In genomic region chr19:54947381-54947780, GRCh38 we compare ENCODE assay signal across 19 cellular contexts. TPM values are rescaled to one million over a fixed set of nuclear protein-coding genes. Genes with fewer than 3 reads are reported as not detected.
DNase-seq lines count a peak whose midpoint lies in the region; ATAC-seq and TF ChIP-seq lines count a peak whose summit lies in the region.
"Had no signal": no experiment of that assay in that cellular context is flagged by ENCODE, and none has a peak within 500 bp of the region (broad histone marks: within the 10 kb centered on the region; RNA-seq: fewer than 3 reads in every experiment).

Gene NLRP7, minus strand, starts transcription at chr19:54947530.

- H2BK5ac ChIP-seq in H9 (ENCODE audit: insufficient read length, low read length) (no peak within 1 kb of the TSS), trophoblast cell (ENCODE audit: low read depth, low read length, poor library complexity) (no peak within 1 kb of the TSS)

- H4K91ac ChIP-seq in H9 (ENCODE audit: insufficient read length, low read depth, low read length) (no peak within 1 kb of the TSS), trophoblast cell (ENCODE audit: low read depth, low read length) (peak within 1 kb of the TSS; percentile 58)

- H3K4me2 ChIP-seq in H9 (ENCODE audit: insufficient read depth, insufficient read length, low read length) (no peak within 1 kb of the TSS), trophoblast cell (ENCODE audit: low read length) (no peak within 1 kb of the TSS)

- H3K4me3 ChIP-seq in trophoblast cell (ENCODE audit: low read depth, low read length) (no peak within 1 kb of the TSS), foreskin fibroblast (ENCODE audit: low read depth in 1 of 2, low read length in 2 of 2) (no peak within 1 kb of the TSS)
- H3K4me3 ChIP-seq: K562 had no signal

- H2BK12ac ChIP-seq in H9 (ENCODE audit: insufficient read length, low read depth, low read length) (no peak within 1 kb of the TSS), trophoblast cell (ENCODE audit: low read length) (peak within 1 kb of the TSS; percentile 91)

- no peak within 1 kb of the TSS for H2BK120ac ChIP-seq in H9 (ENCODE audit: low read depth, low read length, poor library complexity, severe bottlenecking)
- H2BK120ac ChIP-seq in trophoblast cell (ENCODE audit: insufficient read depth, low read length, poor library complexity) = peak within 1 kb of the TSS; percentile 93

- ATAC-seq in activated B cell treated with CpG ODN at 0.5 μM for 24 hours (ENCODE audit: low read depth) = no peak
- ATAC-seq: HCT116, K562 had no signal

- peaks cover 0 to 84% of the 10 kb centered on the region in 2 experiments; a peak in 2 of 5 replicates for H3K9me3 Mint-ChIP-seq in H9
- H3K9me3 Mint-ChIP-seq in activated B cell treated with CpG ODN at 0.5 μM for 24 hours = no peaks in the 10 kb centered on the region

- no peaks in the 10 kb centered on the region for H3K27me3 Mint-ChIP-seq in H9 (ENCODE audit: low read depth)
- H3K27me3 Mint-ChIP-seq in activated B cell treated with CpG ODN at 0.5 μM for 24 hours = no peaks in the 10 kb centered on the region
- H3K27me3 Mint-ChIP-seq: CD4-positive, CD25-positive, alpha-beta regulatory T cell had no signal

- no peak within 1 kb of the TSS for H3K56ac ChIP-seq in H9 (ENCODE audit: insufficient read length, low read depth, low read length)

- H3K9ac ChIP-seq in H9 (ENCODE audit: extremely low read depth, insufficient read length, low read length) (peak within 1 kb of the TSS; percentile 33), trophoblast cell (ENCODE audit: low read length) (no peak within 1 kb of the TSS)

- H3K79me2 ChIP-seq in H9 (ENCODE audit: insufficient read depth, low read length) (no peaks in the 10 kb centered on the region), trophoblast cell (ENCODE audit: control insufficient read depth, insufficient read depth, low read length, poor library complexity) (no peaks in the 10 kb centered on the region)

- POLR2A ChIA-PET in activated B cell treated with CpG ODN at 0.5 μM for 24 hours (lab: Charles Lee) = interaction anchor here (0.5 kb wide), 1 partner anchor 12 kb away, joined by 3 read pairs; no protein-coding TSS in a partner anchor

- H3K4me3 Mint-ChIP-seq in H9 (no peak within 1 kb of the TSS), activated B cell treated with CpG ODN at 0.5 μM for 24 hours (no peak within 1 kb of the TSS)
- H3K4me3 Mint-ChIP-seq: CD4-positive, CD25-positive, alpha-beta regulatory T cell; CD8-positive, alpha-beta memory T cell; HFFc6 had no signal

- intact Hi-C loops in activated B cell treated with CpG ODN at 0.5 μM for 24 hours (cut with micrococcal nuclease) = no loop called here

- H3K27ac Mint-ChIP-seq in H9 = no peak within 1 kb of the TSS
- peak within 1 kb of the TSS; percentile 59 for H3K27ac Mint-ChIP-seq in activated B cell treated with CpG ODN at 0.5 μM for 24 hours
- H3K27ac Mint-ChIP-seq: CD4-positive, CD25-positive, alpha-beta regulatory T cell; HFFc6 had no signal

- H2AFZ ChIP-seq in H9 (ENCODE audit: low read length) (no peak within 1 kb of the TSS), trophoblast cell (ENCODE audit: insufficient read depth, low read length, poor library complexity) (no peak within 1 kb of the TSS)

- H3K23ac ChIP-seq in H9 (ENCODE audit: insufficient read length, low read depth, low read length) = no peak within 1 kb of the TSS
- H3K23ac ChIP-seq in trophoblast cell (ENCODE audit: low read length) = no peak within 1 kb of the TSS

- H4K5ac ChIP-seq in H9 (ENCODE audit: insufficient read length, low read depth, low read length) = no peak within 1 kb of the TSS

- DNase-seq in H9 (peak; percentile 51), activated B cell treated with CpG ODN at 0.5 μM for 24 hours (no peak), trophoblast cell (no peak), NCI-H2029 treated with DMSO at 0.1 percent for 48 hours (lab: John Stamatoyannopoulos, UW) (no peak), hypothalamus (lab: John Stamatoyannopoulos, UW) (no peak), foreskin fibroblast (no peak)
- DNase-seq: ACHN; BE2C; C1 segment of cervical spinal cord; CD4-positive, CD25-positive, alpha-beta regulatory T cell; CD8-positive, alpha-beta memory T cell; COR-L47; GDM1; HFFc6; IMR-90 had no signal

- H2BK20ac ChIP-seq in H9 (ENCODE audit: low read depth, low read length, poor library complexity, severe bottlenecking) = no peak within 1 kb of the TSS

- H3K14ac ChIP-seq in H9 (ENCODE audit: insufficient read depth, low read length) (0 out of 2 replicates have a peak within 1 kb of the TSS, but pooled peaks have one; percentile 75), trophoblast cell (ENCODE audit: low read length) (no peak within 1 kb of the TSS)

- H3K18ac ChIP-seq in H9 (ENCODE audit: insufficient read length, low read depth, low read length) (peak within 1 kb of the TSS; percentile 63), trophoblast cell (ENCODE audit: low read length) (peak within 1 kb of the TSS; percentile 80)

- H3K79me1 ChIP-seq in H9 (ENCODE audit: insufficient read depth, low read depth, low read length, poor library complexity, severe bottlenecking) (no peaks in the 10 kb centered on the region), trophoblast cell (ENCODE audit: low read length) (peaks cover 42% of the 10 kb centered on the region)

- H3K36me3 ChIP-seq in trophoblast cell (ENCODE audit: control insufficient read depth in 1 of 2, insufficient read depth in 2 of 2, low read length in 2 of 2) = no peaks in the 10 kb centered on the region
- H3K36me3 ChIP-seq: BE2C had no signal

- no peak for TF ChIP-seq CTCF in H9 (conservative IDR thresholded peaks at IDR 0.05)
- TF ChIP-seq CTCF in activated B cell treated with CpG ODN at 0.5 μM for 24 hours (IDR thresholded peaks at IDR 0.05) = no peak
- TF ChIP-seq CTCF in foreskin fibroblast (IDR thresholded peaks at IDR 0.05; ENCODE audit: low read depth, low read length) = no peak

- H3K4me1 ChIP-seq in H9 (ENCODE audit: insufficient read depth, low read length) (no peaks in the 10 kb centered on the region; the same call in 1 of the 2 replicates), trophoblast cell (ENCODE audit: control insufficient read depth in 1 of 2, insufficient read depth in 2 of 2, low read length in 2 of 2) (peaks cover 8 to 14% of the 10 kb centered on the region in 2 experiments)
- H3K4me1 ChIP-seq: BE2C had no signal

- no peak within 1 kb of the TSS for H3K4ac ChIP-seq in H9 (ENCODE audit: low read depth, low read length)
- H3K4ac ChIP-seq in trophoblast cell (ENCODE audit: low read depth, low read length) = peak within 1 kb of the TSS; percentile 82

- H3K27ac ChIP-seq in H9 (ENCODE audit: insufficient read length, low read depth, low read length) = no peak within 1 kb of the TSS
- H3K27ac ChIP-seq in trophoblast cell (ENCODE audit: low read depth, low read length) = no peak within 1 kb of the TSS
- H3K27ac ChIP-seq: HL-60 had no signal

- H2BK15ac ChIP-seq in H9 (ENCODE audit: low read depth, low read length) = no peak within 1 kb of the TSS

- H2AK5ac ChIP-seq in H9 (ENCODE audit: insufficient read length, low read length) (no peak within 1 kb of the TSS), trophoblast cell (ENCODE audit: low read length) (peak within 1 kb of the TSS; percentile 66)

- no peak within 1 kb of the TSS for H3T11ph ChIP-seq in H9 (ENCODE audit: low read length)

- no CpG with 5 or more reads among the region's 8 CpGs for WGBS in H9 (ENCODE audit: extremely low coverage, insufficient read length, low lambda C conversion rate)
- WGBS in trophoblast cell (ENCODE audit: extremely low coverage, insufficient coverage, insufficient read length) = no CpG with 5 or more reads among the region's 8 CpGs

- H3K9me3 ChIP-seq in H9 (ENCODE audit: control insufficient read depth, low read depth, low read length) (no peaks in the 10 kb centered on the region), trophoblast cell (ENCODE audit: insufficient read depth, low read depth, low read length) (no peaks in the 10 kb centered on the region)
- H3K9me3 ChIP-seq: BE2C had no signal

- no peak within 1 kb of the TSS for H4K12ac ChIP-seq in trophoblast cell (ENCODE audit: low read depth, low read length)

- H3K27me3 ChIP-seq in H9 (ENCODE audit: insufficient read depth, low read length) (no peaks in the 10 kb centered on the region), trophoblast cell (ENCODE audit: insufficient read depth, low read length) (no peaks in the 10 kb centered on the region)

- CTCF ChIA-PET in activated B cell treated with CpG ODN at 0.5 μM for 24 hours (lab: Charles Lee) = no interaction called here

- H3K23me2 ChIP-seq in H9 (ENCODE audit: insufficient read length, low read depth, low read length, poor library complexity, severe bottlenecking) = no peaks in the 10 kb centered on the region

- no peaks in the 10 kb centered on the region for H3K36me3 Mint-ChIP-seq in H9 (ENCODE audit: insufficient read depth in 1 of 3, low read depth in 3 of 3)
- no peaks in the 10 kb centered on the region for H3K36me3 Mint-ChIP-seq in activated B cell treated with CpG ODN at 0.5 μM for 24 hours (ENCODE audit: low read depth)
- H3K36me3 Mint-ChIP-seq: CD4-positive, CD25-positive, alpha-beta regulatory T cell; CD8-positive, alpha-beta memory T cell had no signal

- H4K8ac ChIP-seq in H9 (replicated peaks; ENCODE audit: insufficient read length, low read depth, low read length) (no peak within 1 kb of the TSS), trophoblast cell (ENCODE audit: low read depth, low read length) (peak within 1 kb of the TSS; percentile 73)

- no peaks in the 10 kb centered on the region for H4K20me1 ChIP-seq in H9 (ENCODE audit: control insufficient read depth, insufficient read depth, insufficient read length)

- peaks cover 0 to 22% of the 10 kb centered on the region in 2 experiments; a peak in 2 of 4 replicates for H3K4me1 Mint-ChIP-seq in H9
- peaks cover 22% of the 10 kb centered on the region for H3K4me1 Mint-ChIP-seq in activated B cell treated with CpG ODN at 0.5 μM for 24 hours
- H3K4me1 Mint-ChIP-seq: CD4-positive, CD25-positive, alpha-beta regulatory T cell; CD8-positive, alpha-beta memory T cell had no signal

RNA-seq across cellular contexts. Expression of gene NLRP7, which starts in this region (rescaled TPM):
- 1.1 TPM in 2 replicates for total RNA-seq in H9 (2021)
- total RNA-seq in activated B cell treated with CpG ODN at 0.5 μM for 24 hours = 0.27 and 0.33 TPM in 2 replicates
- polyA plus RNA-seq in trophoblast cell (2013) = 29.3 and 33.1 TPM in 2 replicates
- total RNA-seq: CD4-positive, CD25-positive, alpha-beta regulatory T cell; CD8-positive, alpha-beta memory T cell; H4; HFFc6; IMR-90 had no signal
- polyA plus RNA-seq: CD4-positive, CD25-positive, alpha-beta regulatory T cell; CD8-positive, alpha-beta memory T cell; IMR-90 had no signal
